1 cellular context compared by ENCODE assay signal in the genomic region with DNA sequence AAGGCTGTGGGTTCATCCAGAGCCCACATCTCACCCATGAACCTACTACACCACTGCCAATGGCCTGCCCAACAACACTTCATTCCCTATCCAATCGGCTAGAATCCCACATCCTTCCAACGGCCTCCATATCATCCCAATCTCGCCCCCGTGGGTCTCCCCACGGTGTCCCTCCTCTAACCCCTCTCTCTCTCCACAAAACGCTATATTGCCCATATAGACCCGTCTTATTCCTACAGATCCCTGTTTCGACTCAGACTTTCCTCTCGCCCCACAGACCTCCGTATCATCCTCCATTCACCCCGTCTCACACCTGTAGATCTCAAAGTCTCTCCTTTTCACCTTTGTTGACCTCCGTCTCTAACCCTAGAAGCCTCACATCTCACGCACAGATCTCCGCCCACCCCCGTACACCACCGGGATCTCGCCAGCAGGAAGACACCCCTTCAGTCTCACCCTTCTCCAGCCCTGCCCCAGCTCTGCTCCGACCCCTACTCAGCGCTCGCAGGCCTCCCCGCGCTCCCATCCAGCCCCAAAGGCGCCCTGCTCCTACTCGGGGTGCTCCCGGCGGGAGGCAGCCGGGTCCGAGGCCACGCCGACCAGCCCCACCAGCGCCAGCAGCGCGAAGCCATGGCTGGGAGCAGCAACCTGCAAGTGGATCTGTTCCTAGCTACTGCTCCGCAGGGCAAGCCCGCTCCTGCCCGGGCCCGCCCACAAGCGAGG.
TF ChIP-seq lines count a peak whose summit lies in the region.

Gene FDXR, minus strand, starts transcription at position 682 of the 723 bp plus-strand sequence. Its CDS starts 50 bp downstream, at position 632.

TF ChIP-seq in HEK293, 187 proteins besides CTCF, POLR2A, EP300 and RAD21 (continued from another document and continues in another):
- TF ChIP-seq ZNF354C (tag by site-specific recombination; IDR thresholded peaks at IDR 0.05; ENCODE audit: borderline replicate concordance, low read depth) = no peak
- TF ChIP-seq REPIN1 (tag by site-specific recombination; IDR thresholded peaks at IDR 0.05; ENCODE audit: low read depth) = no peak; the same call in 1 of the 2 replicates
- TF ChIP-seq ZNF341 (tag by site-specific recombination; IDR thresholded peaks at IDR 0.05; ENCODE audit: low read depth) = peak; percentile 82
- TF ChIP-seq ZNF184 (tag by site-specific recombination; IDR thresholded peaks at IDR 0.05) = no peak
- TF ChIP-seq ZNF626 (tag by site-specific recombination; IDR thresholded peaks at IDR 0.05) = no peak
- no peak for TF ChIP-seq ZNF629 (tag by site-specific recombination; IDR thresholded peaks at IDR 0.05)
- no peak; the same call in 1 of the 2 replicates for TF ChIP-seq ZSCAN18 (tag by site-specific recombination; IDR thresholded peaks at IDR 0.05)
- no peak for TF ChIP-seq SP3 (tag by site-specific recombination; IDR thresholded peaks at IDR 0.05)
- peak; percentile 58; the same call in 1 of the 2 replicates for TF ChIP-seq ZNF394 (tag by site-specific recombination; IDR thresholded peaks at IDR 0.05; ENCODE audit: borderline replicate concordance)
- peak; percentile 24; the same call in 1 of the 2 replicates for TF ChIP-seq ZNF76 (tag by site-specific recombination; IDR thresholded peaks at IDR 0.05; ENCODE audit: borderline replicate concordance, low read depth)
- no peak for TF ChIP-seq ZXDB (tag by site-specific recombination; IDR thresholded peaks at IDR 0.05)
- no peak for TF ChIP-seq ZNF37A (tag by site-specific recombination; IDR thresholded peaks at IDR 0.05)
- TF ChIP-seq AEBP2 (tag by site-specific recombination; IDR thresholded peaks at IDR 0.05; ENCODE audit: borderline replicate concordance) = no peak
- TF ChIP-seq ZNF473 (tag by site-specific recombination; IDR thresholded peaks at IDR 0.05) = no peak
- TF ChIP-seq ATF2 (tag by site-specific recombination; IDR thresholded peaks at IDR 0.05; ENCODE audit: low read depth) = no peak
- no peak for TF ChIP-seq ZNF10 (tag by site-specific recombination; IDR thresholded peaks at IDR 0.05)
- no peak for TF ChIP-seq ZNF791 (tag by site-specific recombination; IDR thresholded peaks at IDR 0.05)
- TF ChIP-seq ZNF433 (tag by site-specific recombination; IDR thresholded peaks at IDR 0.05; ENCODE audit: low read depth) = no peak
- TF ChIP-seq SP7 (tag by site-specific recombination; IDR thresholded peaks at IDR 0.05) = peak; percentile 42
- TF ChIP-seq ZBTB1 (tag by site-specific recombination; IDR thresholded peaks at IDR 0.05) = no peak; the same call in 1 of the 2 replicates
- TF ChIP-seq BCL11A (tag by site-specific recombination; IDR thresholded peaks at IDR 0.05; ENCODE audit: low read depth) = no peak
- no peak for TF ChIP-seq ZNF596 (tag by site-specific recombination; IDR thresholded peaks at IDR 0.05)
- peak; percentile 26; the same call in 1 of the 2 replicates for TF ChIP-seq ZNF133 (tag by site-specific recombination; IDR thresholded peaks at IDR 0.05)
- TF ChIP-seq ZBTB7A (tag by site-specific recombination; IDR thresholded peaks at IDR 0.05; ENCODE audit: low read depth) = 0 out of 2 replicates have a peak, but pooled peaks have one; percentile 73
- no peak for TF ChIP-seq TRIM28 (IDR thresholded peaks at IDR 0.05; ENCODE audit: borderline replicate concordance, low read length)
- no peak for TF ChIP-seq ZNF274 (IDR thresholded peaks at IDR 0.05; ENCODE audit: low read length)
- no peak for TF ChIP-seq ZNF274 (tag by site-specific recombination; IDR thresholded peaks at IDR 0.05; ENCODE audit: borderline replicate concordance)
- no peak for TF ChIP-seq ZNF521 (tag by site-specific recombination; IDR thresholded peaks at IDR 0.05)
- TF ChIP-seq GLI4 (tag by site-specific recombination; IDR thresholded peaks at IDR 0.05) = peak; percentile 89
- peak; percentile 64; the same call in 1 of the 2 replicates for TF ChIP-seq KLF7 (tag by site-specific recombination; IDR thresholded peaks at IDR 0.05; ENCODE audit: borderline replicate concordance)
- TF ChIP-seq PRDM1 (tag by site-specific recombination; IDR thresholded peaks at IDR 0.05) = no peak
- TF ChIP-seq SALL2 (tag by site-specific recombination; IDR thresholded peaks at IDR 0.05; ENCODE audit: borderline replicate concordance) = no peak
- TF ChIP-seq ZNF426 (tag by site-specific recombination; IDR thresholded peaks at IDR 0.05) = no peak
- no peak for TF ChIP-seq ZNF19 (tag by site-specific recombination; IDR thresholded peaks at IDR 0.05; ENCODE audit: low read depth)
- no peak; the same call in 1 of the 2 replicates for TF ChIP-seq ZNF792 (tag by site-specific recombination; IDR thresholded peaks at IDR 0.05)
- TF ChIP-seq ZNF555 (tag by site-specific recombination; conservative IDR thresholded peaks at IDR 0.05) = no peak
- no peak for TF ChIP-seq MEIS1 (CRISPR knock-in tag; IDR thresholded peaks at IDR 0.05; ENCODE audit: borderline replicate concordance)
- TF ChIP-seq ZIC2 (tag by site-specific recombination; IDR thresholded peaks at IDR 0.05) = peak; percentile 45
- TF ChIP-seq ZNF707 (tag by site-specific recombination; IDR thresholded peaks at IDR 0.05) = no peak
- TF ChIP-seq ZNF157 (tag by site-specific recombination; IDR thresholded peaks at IDR 0.05) = no peak
- peak; percentile 76; the same call in 1 of the 2 replicates for TF ChIP-seq ZSCAN5A (tag by site-specific recombination; IDR thresholded peaks at IDR 0.05)
- TF ChIP-seq, protein P1, sequence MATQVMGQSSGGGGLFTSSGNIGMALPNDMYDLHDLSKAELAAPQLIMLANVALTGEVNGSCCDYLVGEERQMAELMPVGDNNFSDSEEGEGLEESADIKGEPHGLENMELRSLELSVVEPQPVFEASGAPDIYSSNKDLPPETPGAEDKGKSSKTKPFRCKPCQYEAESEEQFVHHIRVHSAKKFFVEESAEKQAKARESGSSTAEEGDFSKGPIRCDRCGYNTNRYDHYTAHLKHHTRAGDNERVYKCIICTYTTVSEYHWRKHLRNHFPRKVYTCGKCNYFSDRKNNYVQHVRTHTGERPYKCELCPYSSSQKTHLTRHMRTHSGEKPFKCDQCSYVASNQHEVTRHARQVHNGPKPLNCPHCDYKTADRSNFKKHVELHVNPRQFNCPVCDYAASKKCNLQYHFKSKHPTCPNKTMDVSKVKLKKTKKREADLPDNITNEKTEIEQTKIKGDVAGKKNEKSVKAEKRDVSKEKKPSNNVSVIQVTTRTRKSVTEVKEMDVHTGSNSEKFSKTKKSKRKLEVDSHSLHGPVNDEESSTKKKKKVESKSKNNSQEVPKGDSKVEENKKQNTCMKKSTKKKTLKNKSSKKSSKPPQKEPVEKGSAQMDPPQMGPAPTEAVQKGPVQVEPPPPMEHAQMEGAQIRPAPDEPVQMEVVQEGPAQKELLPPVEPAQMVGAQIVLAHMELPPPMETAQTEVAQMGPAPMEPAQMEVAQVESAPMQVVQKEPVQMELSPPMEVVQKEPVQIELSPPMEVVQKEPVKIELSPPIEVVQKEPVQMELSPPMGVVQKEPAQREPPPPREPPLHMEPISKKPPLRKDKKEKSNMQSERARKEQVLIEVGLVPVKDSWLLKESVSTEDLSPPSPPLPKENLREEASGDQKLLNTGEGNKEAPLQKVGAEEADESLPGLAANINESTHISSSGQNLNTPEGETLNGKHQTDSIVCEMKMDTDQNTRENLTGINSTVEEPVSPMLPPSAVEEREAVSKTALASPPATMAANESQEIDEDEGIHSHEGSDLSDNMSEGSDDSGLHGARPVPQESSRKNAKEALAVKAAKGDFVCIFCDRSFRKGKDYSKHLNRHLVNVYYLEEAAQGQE (tag by site-specific recombination; IDR thresholded peaks at IDR 0.05) = peak; percentile 58; the same call in 1 of the 2 replicates
- TF ChIP-seq ZNF132 (tag by site-specific recombination; IDR thresholded peaks at IDR 0.05; ENCODE audit: borderline replicate concordance) = no peak
- TF ChIP-seq IKZF3 (tag by site-specific recombination; IDR thresholded peaks at IDR 0.05) = no peak
- TF ChIP-seq, protein P2, sequence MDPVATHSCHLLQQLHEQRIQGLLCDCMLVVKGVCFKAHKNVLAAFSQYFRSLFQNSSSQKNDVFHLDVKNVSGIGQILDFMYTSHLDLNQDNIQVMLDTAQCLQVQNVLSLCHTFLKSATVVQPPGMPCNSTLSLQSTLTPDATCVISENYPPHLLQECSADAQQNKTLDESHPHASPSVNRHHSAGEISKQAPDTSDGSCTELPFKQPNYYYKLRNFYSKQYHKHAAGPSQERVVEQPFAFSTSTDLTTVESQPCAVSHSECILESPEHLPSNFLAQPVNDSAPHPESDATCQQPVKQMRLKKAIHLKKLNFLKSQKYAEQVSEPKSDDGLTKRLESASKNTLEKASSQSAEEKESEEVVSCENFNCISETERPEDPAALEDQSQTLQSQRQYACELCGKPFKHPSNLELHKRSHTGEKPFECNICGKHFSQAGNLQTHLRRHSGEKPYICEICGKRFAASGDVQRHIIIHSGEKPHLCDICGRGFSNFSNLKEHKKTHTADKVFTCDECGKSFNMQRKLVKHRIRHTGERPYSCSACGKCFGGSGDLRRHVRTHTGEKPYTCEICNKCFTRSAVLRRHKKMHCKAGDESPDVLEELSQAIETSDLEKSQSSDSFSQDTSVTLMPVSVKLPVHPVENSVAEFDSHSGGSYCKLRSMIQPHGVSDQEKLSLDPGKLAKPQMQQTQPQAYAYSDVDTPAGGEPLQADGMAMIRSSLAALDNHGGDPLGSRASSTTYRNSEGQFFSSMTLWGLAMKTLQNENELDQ (tag by site-specific recombination; IDR thresholded peaks at IDR 0.05; ENCODE audit: low read depth) = no peak
- no peak for TF ChIP-seq ZNF677 (tag by site-specific recombination; IDR thresholded peaks at IDR 0.05)
- no peak for TF ChIP-seq ZNF311 (tag by site-specific recombination; IDR thresholded peaks at IDR 0.05; ENCODE audit: borderline replicate concordance)
- TF ChIP-seq ZNF785 (tag by site-specific recombination; IDR thresholded peaks at IDR 0.05) = no peak
- TF ChIP-seq ZNF239 (tag by site-specific recombination; IDR thresholded peaks at IDR 0.05) = no peak
- TF ChIP-seq, protein P3, sequence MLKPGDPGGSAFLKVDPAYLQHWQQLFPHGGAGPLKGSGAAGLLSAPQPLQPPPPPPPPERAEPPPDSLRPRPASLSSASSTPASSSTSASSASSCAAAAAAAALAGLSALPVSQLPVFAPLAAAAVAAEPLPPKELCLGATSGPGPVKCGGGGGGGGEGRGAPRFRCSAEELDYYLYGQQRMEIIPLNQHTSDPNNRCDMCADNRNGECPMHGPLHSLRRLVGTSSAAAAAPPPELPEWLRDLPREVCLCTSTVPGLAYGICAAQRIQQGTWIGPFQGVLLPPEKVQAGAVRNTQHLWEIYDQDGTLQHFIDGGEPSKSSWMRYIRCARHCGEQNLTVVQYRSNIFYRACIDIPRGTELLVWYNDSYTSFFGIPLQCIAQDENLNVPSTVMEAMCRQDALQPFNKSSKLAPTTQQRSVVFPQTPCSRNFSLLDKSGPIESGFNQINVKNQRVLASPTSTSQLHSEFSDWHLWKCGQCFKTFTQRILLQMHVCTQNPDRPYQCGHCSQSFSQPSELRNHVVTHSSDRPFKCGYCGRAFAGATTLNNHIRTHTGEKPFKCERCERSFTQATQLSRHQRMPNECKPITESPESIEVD (tag by site-specific recombination; IDR thresholded peaks at IDR 0.05) = no peak
- TF ChIP-seq ZNF610 (tag by site-specific recombination; IDR thresholded peaks at IDR 0.05; ENCODE audit: borderline replicate concordance) = no peak; the same call in 1 of the 2 replicates
- no peak for TF ChIP-seq ZNF621 (tag by site-specific recombination; IDR thresholded peaks at IDR 0.05)
- TF ChIP-seq ZNF501 (tag by site-specific recombination; IDR thresholded peaks at IDR 0.05) = peak; percentile 87
- TF ChIP-seq ZNF404 (tag by site-specific recombination; IDR thresholded peaks at IDR 0.05) = no peak
